In the genomic region with DNA sequence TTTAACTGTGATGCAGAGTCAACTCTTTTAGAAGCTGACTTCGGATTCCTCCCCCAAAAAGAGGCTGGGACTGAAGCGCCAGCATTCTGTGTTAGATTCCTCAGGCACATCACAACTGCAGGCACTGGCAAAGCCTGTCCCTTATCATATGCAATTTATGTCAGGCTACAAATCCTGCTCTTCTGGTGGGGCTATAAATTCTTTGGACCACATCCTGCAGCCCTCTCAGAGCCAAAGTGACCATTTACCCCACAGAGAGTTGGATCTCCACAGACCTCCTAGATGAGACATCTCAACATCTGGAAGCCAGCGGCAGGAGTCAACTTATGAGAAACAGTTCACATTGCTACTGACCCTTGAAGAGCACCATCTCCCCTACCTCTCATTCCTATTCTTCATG, we compare ENCODE assay signal across 30 cellular contexts.
DNase-seq lines count a peak whose midpoint lies in the region; ATAC-seq and TF ChIP-seq lines count a peak whose summit lies in the region.
"Had no signal": no experiment of that assay in that cellular context is flagged by ENCODE, and none has a peak within 500 bp of the region (broad histone marks: within the 10 kb centered on the region; RNA-seq: fewer than 3 reads in every experiment).

No MANE protein-coding gene starts in this region.

- no peak overlapping the region for H3K4me2 ChIP-seq in osteoblast (ENCODE audit: insufficient read depth, low read length)
- H3K4me2 ChIP-seq: KMS-11 had no signal

- peaks cover 88% of the 10 kb centered on the region for H3K79me2 ChIP-seq in osteoblast (ENCODE audit: insufficient read depth, low read length)

- no peak for DNase-seq in left ventricle myocardium inferior
- DNase-seq in Right ventricle myocardium superior = no peak
- peak; percentile 81 for DNase-seq in fibroblast of gingiva (ENCODE audit: low read depth)
- no peak for DNase-seq in osteoblast (ENCODE audit: insufficient read length, low spot score, missing footprints)
- no peak for DNase-seq in vagina (ENCODE audit: extremely low spot score in 2 of 2)
- no peak for DNase-seq in DMS 273 (lab: John Stamatoyannopoulos, UW; ENCODE audit: unreplicated experiment)
- no peak for DNase-seq in NCI-H2171 treated with DMSO at 0.1 percent for 48 hours (lab: John Stamatoyannopoulos, UW)
- no peak for DNase-seq in DMS114 treated with DMSO at 0.1 percent for 48 hours (lab: John Stamatoyannopoulos, UW; ENCODE audit: unreplicated experiment)
- DNase-seq: 8988T; activated CD4-positive, alpha-beta memory T cell treated with anti-CD3 and anti-CD28 coated beads, Interleukin-2, amount 10 ng/mL, durations not matched to agents 7 days and 5 days; activated CD8-positive, alpha-beta memory T cell treated with anti-CD3 and anti-CD28 coated beads, Interleukin-2, amount 50 U/mL, for 4 hours; activated naive CD4-positive, alpha-beta T cell treated with Interleukin-2 at 50 U/mL for 16 hours; body of pancreas; CD4-positive, CD25-positive, alpha-beta regulatory T cell; hypothalamus; immature natural killer cell; MG63; NCI-H1105; NCI-H2029; NCI-H345; NCI-H774; right lobe of liver; SHP77 treated with DMSO at 0.1 percent for 48 hours; stimulated activated naive B cell treated with anti-CD40 and anti-IgM and Interleukin-4, amounts not matched to agents 10 μg/mL and 1 μg/mL and 100 μg/mL, for 72 hours; substantia nigra; SW 1271 had no signal

- no peak for TF ChIP-seq POLR2A in vagina (IDR thresholded peaks at IDR 0.05)

- intact Hi-C loops in left ventricle myocardium inferior (cut with micrococcal nuclease) = no loop called here
- intact Hi-C loops in Right ventricle myocardium superior (cut with DNase I) = no loop called here
- intact Hi-C loops in vagina (cut with DNase I) = no loop called here

- H3K9me3 ChIP-seq in left ventricle myocardium inferior (replicated peaks) (no peaks in the 10 kb centered on the region), osteoblast (ENCODE audit: low read depth, low read length) (no peaks in the 10 kb centered on the region), vagina (no peaks in the 10 kb centered on the region)
- H3K9me3 ChIP-seq: body of pancreas, MG63, neutrophil, prostate gland, right lobe of liver had no signal

- ATAC-seq in Right ventricle myocardium superior (ENCODE audit: poor library complexity) = no peak
- ATAC-seq: body of pancreas; Panc1; right lobe of liver; stimulated activated naive B cell treated with anti-CD40 and anti-IgM and Interleukin-4, amounts not matched to agents 10 μg/mL and 1 μg/mL and 100 μg/mL, for 72 hours had no signal

- H3K27ac ChIP-seq in left ventricle myocardium inferior (replicated peaks) (peak overlapping the region; percentile 19), osteoblast (ENCODE audit: low read depth, low read length) (peak overlapping the region; percentile 10), vagina (peak overlapping the region; percentile 46)
- H3K27ac ChIP-seq: body of pancreas, KMS-11, neutrophil, prostate gland, right lobe of liver had no signal

- no peak overlapping the region for H3K4me3 ChIP-seq in left ventricle myocardium inferior
- H3K4me3 ChIP-seq in osteoblast (ENCODE audit: insufficient read depth, low read length) = no peak overlapping the region
- H3K4me3 ChIP-seq in vagina = no peak overlapping the region
- H3K4me3 ChIP-seq: body of pancreas, MG63, prostate gland, right lobe of liver had no signal

- H3K4me1 ChIP-seq in left ventricle myocardium inferior (peaks cover 86% of the 10 kb centered on the region), osteoblast (ENCODE audit: insufficient read depth, low read length) (peaks cover 37% of the 10 kb centered on the region), vagina (peaks cover 69% of the 10 kb centered on the region)
- H3K4me1 ChIP-seq: prostate gland, right lobe of liver had no signal

- H3K27me3 ChIP-seq in left ventricle myocardium inferior (ENCODE audit: low read depth) = no peaks in the 10 kb centered on the region
- no peaks in the 10 kb centered on the region for H3K27me3 ChIP-seq in osteoblast (ENCODE audit: insufficient read depth, low read length)
- no peaks in the 10 kb centered on the region for H3K27me3 ChIP-seq in vagina
- H3K27me3 ChIP-seq: body of pancreas, MG63, right lobe of liver had no signal

- TF ChIP-seq CTCF in left ventricle myocardium inferior (IDR thresholded peaks at IDR 0.05; ENCODE audit: borderline replicate concordance) (no peak), osteoblast (IDR thresholded peaks at IDR 0.05; ENCODE audit: extremely low read depth, low read depth, low read length) (no peak), vagina (IDR thresholded peaks at IDR 0.05) (no peak)

- peaks cover 10% of the 10 kb centered on the region for H4K20me1 ChIP-seq in osteoblast (ENCODE audit: insufficient read depth, low read length)

- peaks cover 14% of the 10 kb centered on the region for H3K36me3 ChIP-seq in left ventricle myocardium inferior
- peaks cover 38% of the 10 kb centered on the region for H3K36me3 ChIP-seq in osteoblast (ENCODE audit: insufficient read depth, low read length)
- H3K36me3 ChIP-seq in vagina = no peaks in the 10 kb centered on the region
- H3K36me3 ChIP-seq: neutrophil, prostate gland, right lobe of liver had no signal

- H2AFZ ChIP-seq in osteoblast (ENCODE audit: low read length) = no peak overlapping the region
